ENCODE assay signal across 29 cellular contexts in genomic region chr1:229888561-229889001, GRCh38.
DNase-seq lines count a peak whose midpoint lies in the region; ATAC-seq and TF ChIP-seq lines count a peak whose summit lies in the region.
"Had no signal": no experiment of that assay in that cellular context is flagged by ENCODE, and none has a peak within 500 bp of the region (broad histone marks: within the 10 kb centered on the region; RNA-seq: fewer than 3 reads in every experiment).

No MANE protein-coding gene starts in this region.

- H3K27ac ChIP-seq in esophagus squamous epithelium (peak overlapping the region in 3 of 4 donors; percentile 14 to 54 (median 16)), stomach (peak overlapping the region; percentile 17 to 79 (median 42))
- H3K27ac ChIP-seq: skin epidermis, vagina had no signal

- H3K9me3 Mint-ChIP-seq in activated CD8-positive, alpha-beta T cell treated with anti-CD3 and anti-CD28 coated beads, Interleukin-2, amount 10 ng/mL, durations not matched to agents 7 days and 5 days (ENCODE audit: insufficient read depth) = no peaks in the 10 kb centered on the region
- H3K9me3 Mint-ChIP-seq in activated CD8-positive, alpha-beta T cell treated with anti-CD3 and anti-CD28 coated beads for 36 hours = no peaks in the 10 kb centered on the region
- H3K9me3 Mint-ChIP-seq: activated B cell treated with CpG ODN at 0.5 μM for 24 hours; activated T-helper 1 cell treated with anti-CD3 and anti-CD28 coated beads, Interleukin-12 subunit alpha, Interleukin-12 subunit beta, Interleukin-2, Interleukin-4 antibody, amounts not matched to agents 30 ng/mL and 10 ng/mL and 1 ng/mL, durations not matched to agents 14 hours and 24 hours and 36 hours; CD4-positive, alpha-beta T cell; stimulated activated naive B cell treated with anti-CD40 and anti-IgM and Interleukin-4, amounts not matched to agents 10 μg/mL and 1 μg/mL and 100 μg/mL, for 72 hours; T-cell had no signal

- H3K36me3 ChIP-seq in esophagus squamous epithelium (no peaks in the 10 kb centered on the region), stomach (no peaks in the 10 kb centered on the region)
- H3K36me3 ChIP-seq: prostate gland, thoracic aorta, vagina had no signal

- H3K36me3 Mint-ChIP-seq in activated CD8-positive, alpha-beta T cell treated with anti-CD3 and anti-CD28 coated beads, Interleukin-2, amount 10 ng/mL, durations not matched to agents 7 days and 5 days (ENCODE audit: low read depth) = no peaks in the 10 kb centered on the region
- H3K36me3 Mint-ChIP-seq in activated CD8-positive, alpha-beta T cell treated with anti-CD3 and anti-CD28 coated beads for 36 hours (ENCODE audit: low read depth) = no peaks in the 10 kb centered on the region
- H3K36me3 Mint-ChIP-seq: stimulated activated naive B cell treated with anti-CD40 and anti-IgM and Interleukin-4, amounts not matched to agents 10 μg/mL and 1 μg/mL and 100 μg/mL, for 72 hours; T-cell had no signal

- WGBS in esophagus squamous epithelium, 2 donors = 68 to 77% methylated on average over 3 of the region's 3 CpGs
- WGBS in stomach, 5 donors = 81 to 92% (median 85%) methylated on average over 3 of the region's 3 CpGs

- intact Hi-C loops in activated CD8-positive, alpha-beta T cell treated with anti-CD3 and anti-CD28 coated beads for 36 hours (cut with micrococcal nuclease) = no loop called here
- intact Hi-C loops in esophagus squamous epithelium (cut with DNase I) = no loop called here
- intact Hi-C loops in stomach (cut with DNase I; ENCODE audit: low total_unique reads) = no loop called here

- H3K27ac Mint-ChIP-seq in activated CD8-positive, alpha-beta T cell treated with anti-CD3 and anti-CD28 coated beads, Interleukin-2, amount 10 ng/mL, durations not matched to agents 7 days and 5 days = no peak overlapping the region
- no peak overlapping the region for H3K27ac Mint-ChIP-seq in activated CD8-positive, alpha-beta T cell treated with anti-CD3 and anti-CD28 coated beads for 36 hours
- H3K27ac Mint-ChIP-seq: activated B cell treated with CpG ODN at 0.5 μM for 24 hours; activated T-helper 1 cell treated with anti-CD3 and anti-CD28 coated beads, Interleukin-12 subunit alpha, Interleukin-12 subunit beta, Interleukin-2, Interleukin-4 antibody, amounts not matched to agents 30 ng/mL and 10 ng/mL and 1 ng/mL, durations not matched to agents 14 hours and 24 hours and 36 hours; CD4-positive, alpha-beta T cell; stimulated activated naive B cell treated with anti-CD40 and anti-IgM and Interleukin-4, amounts not matched to agents 10 μg/mL and 1 μg/mL and 100 μg/mL, for 72 hours; T-cell had no signal

- no peak for TF ChIP-seq EP300 in stomach (IDR thresholded peaks at IDR 0.05)

- no peak overlapping the region for H3K4me3 Mint-ChIP-seq in activated CD8-positive, alpha-beta T cell treated with anti-CD3 and anti-CD28 coated beads, Interleukin-2, amount 10 ng/mL, durations not matched to agents 7 days and 5 days
- no peak overlapping the region for H3K4me3 Mint-ChIP-seq in activated CD8-positive, alpha-beta T cell treated with anti-CD3 and anti-CD28 coated beads for 36 hours
- H3K4me3 Mint-ChIP-seq: activated B cell treated with CpG ODN at 0.5 μM for 24 hours; activated T-helper 1 cell treated with anti-CD3 and anti-CD28 coated beads, Interleukin-12 subunit alpha, Interleukin-12 subunit beta, Interleukin-2, Interleukin-4 antibody, amounts not matched to agents 30 ng/mL and 10 ng/mL and 1 ng/mL, durations not matched to agents 14 hours and 24 hours and 36 hours; CD4-positive, alpha-beta T cell; stimulated activated naive B cell treated with anti-CD40 and anti-IgM and Interleukin-4, amounts not matched to agents 10 μg/mL and 1 μg/mL and 100 μg/mL, for 72 hours; T-cell had no signal

- no peak for TF ChIP-seq CTCF in activated CD8-positive, alpha-beta T cell treated with anti-CD3 and anti-CD28 coated beads for 36 hours (IDR thresholded peaks at IDR 0.05)
- no peak for TF ChIP-seq CTCF in esophagus squamous epithelium (IDR thresholded peaks at IDR 0.05)
- no peak for TF ChIP-seq CTCF in stomach (IDR thresholded peaks at IDR 0.05)

- H3K27me3 Mint-ChIP-seq in activated CD8-positive, alpha-beta T cell treated with anti-CD3 and anti-CD28 coated beads, Interleukin-2, amount 10 ng/mL, durations not matched to agents 7 days and 5 days (ENCODE audit: low read depth) = peaks cover 7% of the 10 kb centered on the region
- peaks cover 4% of the 10 kb centered on the region for H3K27me3 Mint-ChIP-seq in activated CD8-positive, alpha-beta T cell treated with anti-CD3 and anti-CD28 coated beads for 36 hours

- no peaks in the 10 kb centered on the region for H3K9me3 ChIP-seq in esophagus squamous epithelium
- peaks cover 0 to 9% (median 0%) of the 10 kb centered on the region in 4 donors for H3K9me3 ChIP-seq in stomach
- H3K9me3 ChIP-seq: prostate gland, thoracic aorta, vagina had no signal

- no peak for TF ChIP-seq POLR2A in esophagus squamous epithelium (IDR thresholded peaks at IDR 0.05)
- TF ChIP-seq POLR2A in stomach (IDR thresholded peaks at IDR 0.05) = no peak

- CTCF ChIA-PET in activated CD8-positive, alpha-beta T cell treated with anti-CD3 and anti-CD28 coated beads, Interleukin-2, amount 10 ng/mL, durations not matched to agents 7 days and 5 days (lab: Charles Lee) = no interaction called here
- CTCF ChIA-PET in activated CD8-positive, alpha-beta T cell treated with anti-CD3 and anti-CD28 coated beads for 36 hours (lab: Charles Lee) = no interaction called here

- DNase-seq in activated CD8-positive, alpha-beta T cell treated with anti-CD3 and anti-CD28 coated beads, Interleukin-2, amount 10 ng/mL, durations not matched to agents 7 days and 5 days = peak; percentile 9
- no peak for DNase-seq in activated CD8-positive, alpha-beta T cell treated with anti-CD3 and anti-CD28 coated beads for 36 hours
- DNase-seq in esophagus squamous epithelium (lab: John Stamatoyannopoulos, UW) = no peak
- peak; percentile 55 for DNase-seq in left lobe of liver (ENCODE audit: low spot score)
- no peak for DNase-seq in stomach
- no peak for DNase-seq in Ammon's horn (ENCODE audit: low spot score)
- DNase-seq in NCI-H1092 (lab: John Stamatoyannopoulos, UW) = no peak
- DNase-seq: activated B cell treated with CpG ODN at 0.5 μM for 24 hours; activated CD4-positive, alpha-beta T cell treated with anti-CD3 and anti-CD28 coated beads, Interleukin-2, amount 50 U/mL, for 4 hours; activated CD8-positive, alpha-beta memory T cell treated with anti-CD3 and anti-CD28 coated beads, Interleukin-2, amount 50 U/mL, for 48 hours; activated naive CD4-positive, alpha-beta T cell treated with Interleukin-2 at 50 U/mL for 16 hours; CD4-positive, alpha-beta T cell; cerebellar nuclear complex; dermis blood vessel endothelial cell; DND-41; hippocampal formation; Kasumi-1; left colon; mesenchymal stem cell; NCI-H510A; stimulated activated naive B cell treated with anti-CD40 and anti-IgM and Interleukin-4, amounts not matched to agents 10 μg/mL and 1 μg/mL and 100 μg/mL, for 72 hours; T-cell had no signal

- H3K4me3 ChIP-seq in esophagus squamous epithelium = no peak overlapping the region
- no peak overlapping the region for H3K4me3 ChIP-seq in stomach
- H3K4me3 ChIP-seq: prostate gland, skin epidermis, thoracic aorta, vagina had no signal

- POLR2A ChIA-PET in activated CD8-positive, alpha-beta T cell treated with anti-CD3 and anti-CD28 coated beads, Interleukin-2, amount 10 ng/mL, durations not matched to agents 7 days and 5 days (lab: Charles Lee) = no interaction called here
- POLR2A ChIA-PET in activated CD8-positive, alpha-beta T cell treated with anti-CD3 and anti-CD28 coated beads for 36 hours (lab: Charles Lee) = no interaction called here

- ATAC-seq in activated CD8-positive, alpha-beta T cell treated with anti-CD3 and anti-CD28 coated beads, Interleukin-2, amount 10 ng/mL, durations not matched to agents 7 days and 5 days = no peak
- no peak for ATAC-seq in activated CD8-positive, alpha-beta T cell treated with anti-CD3 and anti-CD28 coated beads for 36 hours
- ATAC-seq in left lobe of liver (peak; percentile 42), HG03135 (IDR thresholded peaks at IDR 0.05; ENCODE audit: unreplicated experiment) (no peak)
- ATAC-seq: HCT116; left colon; stimulated activated naive B cell treated with anti-CD40 and anti-IgM and Interleukin-4, amounts not matched to agents 10 μg/mL and 1 μg/mL and 100 μg/mL, for 72 hours; T-cell had no signal

- H3K27me3 ChIP-seq in esophagus squamous epithelium (peaks cover 0 to 40% (median 0%) of the 10 kb centered on the region in 4 donors), stomach (no peaks in the 10 kb centered on the region)
- H3K27me3 ChIP-seq: vagina had no signal

- no peaks in the 10 kb centered on the region for H3K4me1 Mint-ChIP-seq in activated CD8-positive, alpha-beta T cell treated with anti-CD3 and anti-CD28 coated beads, Interleukin-2, amount 10 ng/mL, durations not matched to agents 7 days and 5 days (ENCODE audit: low read depth)
- no peaks in the 10 kb centered on the region for H3K4me1 Mint-ChIP-seq in activated CD8-positive, alpha-beta T cell treated with anti-CD3 and anti-CD28 coated beads for 36 hours (ENCODE audit: low read depth)
- H3K4me1 Mint-ChIP-seq: activated B cell treated with CpG ODN at 0.5 μM for 24 hours; stimulated activated naive B cell treated with anti-CD40 and anti-IgM and Interleukin-4, amounts not matched to agents 10 μg/mL and 1 μg/mL and 100 μg/mL, for 72 hours; T-cell had no signal

- H3K4me1 ChIP-seq in esophagus squamous epithelium (peaks cover 0 to 16% (median 14%) of the 10 kb centered on the region in 3 donors), stomach (peaks cover 0 to 18% (median 0%) of the 10 kb centered on the region in 4 donors)
- H3K4me1 ChIP-seq: prostate gland, vagina had no signal

Comparison
In these comparisons a context has a peak if more than half of its experiments do, and no peak if none do; other contexts are left out.
1. DNase-seq: peak in activated CD8-positive, alpha-beta T cell treated with anti-CD3 and anti-CD28 coated beads, Interleukin-2, amount 10 ng/mL, durations not matched to agents 7 days and 5 days (single experiment) and left lobe of liver (single experiment); none in activated CD8-positive, alpha-beta T cell treated with anti-CD3 and anti-CD28 coated beads for 36 hours (single experiment), esophagus squamous epithelium (single experiment), stomach (single experiment), Ammon's horn (single experiment) and NCI-H1092 (single experiment).